11 cellular contexts compared by ENCODE assay signal in the genomic region with DNA sequence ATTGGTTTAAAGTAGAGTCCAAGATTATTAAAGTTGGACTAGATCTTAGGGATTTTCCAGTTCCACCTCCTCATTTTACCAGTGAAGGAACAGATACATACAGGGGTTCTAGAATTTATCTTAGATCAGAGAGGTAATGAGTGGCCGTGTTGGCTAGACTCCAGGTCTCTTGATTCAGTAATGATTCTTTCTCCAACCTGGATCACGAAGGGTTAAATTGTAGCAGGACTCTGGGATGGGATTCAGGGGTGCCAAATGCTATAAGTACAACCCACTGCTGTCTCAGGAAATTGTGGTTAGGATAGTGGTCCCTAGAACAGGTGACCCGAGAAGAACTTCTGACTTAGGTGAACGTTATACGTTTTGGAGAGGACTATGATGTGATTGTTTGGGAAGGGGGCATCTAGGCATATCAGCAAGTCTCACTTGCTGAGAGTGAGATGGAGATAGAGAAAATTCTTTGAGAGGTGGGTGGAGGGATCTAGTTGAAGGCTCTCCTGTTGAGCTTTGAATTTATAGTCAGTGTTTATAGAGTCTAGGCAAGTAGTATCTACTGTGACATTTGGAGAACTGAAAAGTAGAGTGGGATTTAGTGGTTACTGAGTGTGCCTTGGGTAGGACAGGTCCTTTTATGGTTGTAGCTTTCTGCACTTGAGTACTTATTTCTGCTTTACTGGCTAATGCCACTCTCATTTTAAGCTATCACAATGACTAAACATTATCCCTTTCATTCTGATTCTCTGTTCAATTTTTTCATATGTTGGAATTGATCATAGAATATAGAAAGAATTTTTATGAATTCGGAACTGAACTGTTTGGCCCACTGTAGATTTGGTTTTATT. TPM values are rescaled to one million over a fixed set of nuclear protein-coding genes. Genes with fewer than 3 reads are reported as not detected.
A peak's percentile ranks its signal among the peaks of the same experiment; 100 is the strongest.
DNase-seq lines count a peak whose midpoint lies in the region; ATAC-seq, FAIRE-seq and TF ChIP-seq lines count a peak whose summit lies in the region.
"Had no signal": no experiment of that assay in that cellular context is flagged by ENCODE, and none has a peak within 500 bp of the region (broad histone marks: within the 10 kb centered on the region; RNA-seq: fewer than 3 reads in every experiment).

No MANE protein-coding gene starts in this region.

- H3K4me1 ChIP-seq in mammary epithelial cell (ENCODE audit: insufficient read depth, low read length): peaks cover 40% of the 10 kb centered on the region

- TF ChIP-seq CTCF in mammary epithelial cell (conservative IDR thresholded peaks at IDR 0.05 in 1 of 2, IDR thresholded peaks at IDR 0.05 in 1 of 2; ENCODE audit: extremely low read depth in 1 of 2, insufficient read depth in 1 of 2, low read depth in 1 of 2, low read length in 2 of 2): no peak

- dilution Hi-C loops in mammary epithelial cell (cut with HindIII; ENCODE audit: low sequenced_read_pairs): loop anchor here (5.0 kb wide), 1 partner anchor 51 kb away; no protein-coding TSS in a partner anchor

- H3K9ac ChIP-seq in mammary epithelial cell (ENCODE audit: insufficient read depth, low read length): no peak overlapping the region

- H3K4me3 Mint-ChIP-seq in activated T-cell treated with anti-CD3 and anti-CD28 coated beads, Interleukin-2, amount 50 U/mL, for 24 hours: peak overlapping the region; percentile 4

- H3K4me3 ChIP-seq in mammary epithelial cell (replicated peaks in 1 of 3; ENCODE audit: insufficient read depth in 1 of 3, low read depth in 2 of 3, low read length in 3 of 3): no peak overlapping the region

- H3K36me3 Mint-ChIP-seq in activated T-cell treated with anti-CD3 and anti-CD28 coated beads, Interleukin-2, amount 50 U/mL, for 24 hours (ENCODE audit: low read depth): no peaks in the 10 kb centered on the region

- no peaks in the 10 kb centered on the region for H4K20me1 ChIP-seq in mammary epithelial cell (ENCODE audit: insufficient read depth, low read length)

- H3K27me3 Mint-ChIP-seq in activated T-cell treated with anti-CD3 and anti-CD28 coated beads, Interleukin-2, amount 50 U/mL, for 24 hours: peaks cover 3% of the 10 kb centered on the region

- no peaks in the 10 kb centered on the region for H3K36me3 ChIP-seq in mammary epithelial cell (ENCODE audit: insufficient read depth, low read length)

- H3K9me3 Mint-ChIP-seq in activated T-cell treated with anti-CD3 and anti-CD28 coated beads, Interleukin-2, amount 50 U/mL, for 24 hours: no peaks in the 10 kb centered on the region

- peak; percentile 84 for ATAC-seq in HG03571 (IDR thresholded peaks at IDR 0.05; ENCODE audit: unreplicated experiment)
- ATAC-seq in stimulated activated naive CD8-positive, alpha-beta T cell treated with anti-CD3 and anti-CD28 coated beads, Interleukin-15, Interleukin-2, amounts not matched to agents 100 U/mL and 50 U/mL, for 24 hours: peak; percentile 82

- H3K27ac Mint-ChIP-seq in activated T-cell treated with anti-CD3 and anti-CD28 coated beads, Interleukin-2, amount 50 U/mL, for 24 hours: peak overlapping the region; percentile 79

- H3K79me2 ChIP-seq in mammary epithelial cell (ENCODE audit: insufficient read depth, low read length): peaks cover 60% of the 10 kb centered on the region

- no peak for TF ChIP-seq POLR2A in H54 (IDR thresholded peaks at IDR 0.05; ENCODE audit: low read depth, low read length)

- no peak overlapping the region for H3K4me2 ChIP-seq in mammary epithelial cell (ENCODE audit: insufficient read depth, low read depth, low read length)

- in situ Hi-C loops in mammary epithelial cell (cut with MboI; ENCODE audit: low sequenced_read_pairs in 2 of 2): no loop called here

- BruUV-seq in mammary epithelial cell (replicated peaks; lab: Mats Ljungman, UMichigan): no TSS peak

- CTCF ChIA-PET in mammary epithelial cell (lab: Charles Lee; ENCODE audit: low non-redundant PET): no interaction called here

- H2AFZ ChIP-seq in mammary epithelial cell (ENCODE audit: low read depth, low read length): no peak overlapping the region

- FAIRE-seq in H54 (lab: Jason Lieb, UNC): peak; percentile 11
- FAIRE-seq: bronchial epithelial cell had no signal

- H3K27ac ChIP-seq in mammary epithelial cell (ENCODE audit: insufficient read depth, low read depth, low read length): no peak overlapping the region
- H3K27ac ChIP-seq: C4-2B had no signal

- peaks cover 81% of the 10 kb centered on the region for H3K4me1 Mint-ChIP-seq in activated T-cell treated with anti-CD3 and anti-CD28 coated beads, Interleukin-2, amount 50 U/mL, for 24 hours (ENCODE audit: low read depth)

- no peaks in the 10 kb centered on the region for H3K9me3 ChIP-seq in mammary epithelial cell (replicated peaks; ENCODE audit: insufficient read depth, low read length)

- intact Hi-C loops in mammary epithelial cell (cut with micrococcal nuclease): loop anchor here (1.0 kb wide), 1 partner anchor 81 kb away; no protein-coding TSS in a partner anchor

- 77% methylated on average over 6 of the region's 6 CpGs for WGBS in mammary epithelial cell (ENCODE audit: low coverage, missing lambda C conversion rate)

- H3K27me3 ChIP-seq in mammary epithelial cell (ENCODE audit: insufficient read depth, low read length): no peaks in the 10 kb centered on the region

- DNase-seq in activated T-cell treated with anti-CD3 and anti-CD28 coated beads, Interleukin-2, amount 50 U/mL, for 24 hours: no peak
- no peak for DNase-seq in activated T-cell treated with anti-CD3 and anti-CD28 coated beads, Interleukin-2, amount 50 U/mL, for 1 hour
- DNase-seq in H54 (ENCODE audit: insufficient read length, low spot score) (no peak), foreskin melanocyte (no peak), AML-193 (lab: John Stamatoyannopoulos, UW) (no peak), mammary epithelial cell (no peak)
- DNase-seq in stimulated activated naive CD8-positive, alpha-beta T cell treated with anti-CD3 and anti-CD28 coated beads, Interleukin-15, Interleukin-2, amounts not matched to agents 100 U/mL and 50 U/mL, for 24 hours: no peak
- DNase-seq: T-helper 1 cell had no signal

RNA-seq across cellular contexts. Expression of a gene that starts 58.3 kb away (rescaled TPM):
- 10 to 100 TPM; 17.4 to 19.7 TPM for total RNA-seq in mammary epithelial cell
- polyA plus RNA-seq in mammary epithelial cell: 15.7 TPM
- 36.2 TPM for polyA minus RNA-seq in mammary epithelial cell
